ENCODE assay signal across 8 cellular contexts in genomic region chr12:188910-189621, GRCh38. TPM values are rescaled to one million over a fixed set of nuclear protein-coding genes. Genes with fewer than 3 reads are reported as not detected.
DNase-seq lines count a peak whose midpoint lies in the region; ATAC-seq and TF ChIP-seq lines count a peak whose summit lies in the region.

No MANE protein-coding gene starts in this region.

- H3K9me3 ChIP-seq in suprapubic skin: no peaks in the 10 kb centered on the region

- DNase-seq in activated CD4-positive, alpha-beta T cell treated with anti-CD3 and anti-CD28 coated beads for 48 hours: peak; percentile 62
- no peak for DNase-seq in activated CD4-positive, alpha-beta T cell treated with anti-CD3 and anti-CD28 coated beads for 1 hour
- DNase-seq in NCI-H2171 treated with DMSO at 0.1 percent for 48 hours (lab: John Stamatoyannopoulos, UW): peak; percentile 88
- DNase-seq in activated T-cell treated with anti-CD3 and anti-CD28 coated beads, Interleukin-2, amount 50 U/mL, for 72 hours: peak; percentile 59 to 65
- DNase-seq in foreskin fibroblast: peak; percentile 43 to 81
- DNase-seq in natural killer cell treated with Interleukin-12 subunit alpha and Interleukin-12 subunit beta and Interleukin-15 and Interleukin-18, amount 100 ng/mL, for 72 hours (ENCODE audit: low spot score): no peak
- DNase-seq in suprapubic skin (ENCODE audit: low spot score in 2 of 2): no peak

- no peaks in the 10 kb centered on the region for H3K9me3 Mint-ChIP-seq in activated T-cell treated with anti-CD3 and anti-CD28 coated beads, Interleukin-2, amount 50 U/mL, for 72 hours
- H3K9me3 Mint-ChIP-seq in natural killer cell treated with Interleukin-12 subunit alpha and Interleukin-12 subunit beta and Interleukin-15 and Interleukin-18, amount 100 ng/mL, for 72 hours: no peaks in the 10 kb centered on the region

- no peak overlapping the region for H3K27ac Mint-ChIP-seq in activated T-cell treated with anti-CD3 and anti-CD28 coated beads, Interleukin-2, amount 50 U/mL, for 72 hours
- no peak overlapping the region for H3K27ac Mint-ChIP-seq in natural killer cell treated with Interleukin-12 subunit alpha and Interleukin-12 subunit beta and Interleukin-15 and Interleukin-18, amount 100 ng/mL, for 72 hours

- H3K36me3 ChIP-seq in suprapubic skin: no peaks in the 10 kb centered on the region

- H3K27me3 ChIP-seq in suprapubic skin: peaks cover 32% of the 10 kb centered on the region

- H3K27ac ChIP-seq in suprapubic skin: no peak overlapping the region

- H3K4me3 Mint-ChIP-seq in activated T-cell treated with anti-CD3 and anti-CD28 coated beads, Interleukin-2, amount 50 U/mL, for 72 hours: peak overlapping the region; percentile 80 to 87
- peak overlapping the region; percentile 71 for H3K4me3 Mint-ChIP-seq in natural killer cell treated with Interleukin-12 subunit alpha and Interleukin-12 subunit beta and Interleukin-15 and Interleukin-18, amount 100 ng/mL, for 72 hours

- peak; percentile 86 to 90 for ATAC-seq in activated T-cell treated with anti-CD3 and anti-CD28 coated beads, Interleukin-2, amount 50 U/mL, for 72 hours (replicated peaks in 1 of 2)
- peak; percentile 82 to 85 for ATAC-seq in natural killer cell treated with Interleukin-12 subunit alpha and Interleukin-12 subunit beta and Interleukin-15 and Interleukin-18, amount 100 ng/mL, for 72 hours
- ATAC-seq in HG02623 (IDR thresholded peaks at IDR 0.05; ENCODE audit: unreplicated experiment): no peak

- TF ChIP-seq EP300 in suprapubic skin (IDR thresholded peaks at IDR 0.05): no peak

- peak overlapping the region; percentile 37 to 59 for H3K4me3 ChIP-seq in foreskin fibroblast (ENCODE audit: low read depth in 1 of 2, low read length in 2 of 2)
- H3K4me3 ChIP-seq in suprapubic skin: peak overlapping the region; percentile 54

- peaks cover 10% of the 10 kb centered on the region for H3K4me1 ChIP-seq in suprapubic skin

- no peak for TF ChIP-seq POLR2A in suprapubic skin (IDR thresholded peaks at IDR 0.05)

- peaks cover 7% of the 10 kb centered on the region for H3K27me3 Mint-ChIP-seq in activated T-cell treated with anti-CD3 and anti-CD28 coated beads, Interleukin-2, amount 50 U/mL, for 72 hours (ENCODE audit: low read depth)
- H3K27me3 Mint-ChIP-seq in natural killer cell treated with Interleukin-12 subunit alpha and Interleukin-12 subunit beta and Interleukin-15 and Interleukin-18, amount 100 ng/mL, for 72 hours: peaks cover 17 to 24% of the 10 kb centered on the region in 2 donors

- TF ChIP-seq CTCF in foreskin fibroblast (IDR thresholded peaks at IDR 0.05; ENCODE audit: low read depth, low read length): peak; percentile 56
- TF ChIP-seq CTCF in suprapubic skin (IDR thresholded peaks at IDR 0.05): peak; percentile 28 to 91

- 7% methylated on average over 3 of the region's 52 CpGs for WGBS in suprapubic skin

- H3K4me1 Mint-ChIP-seq in activated T-cell treated with anti-CD3 and anti-CD28 coated beads, Interleukin-2, amount 50 U/mL, for 72 hours (ENCODE audit: low read depth): peaks cover 9% of the 10 kb centered on the region
- peaks cover 0 to 3% of the 10 kb centered on the region in 2 donors for H3K4me1 Mint-ChIP-seq in natural killer cell treated with Interleukin-12 subunit alpha and Interleukin-12 subunit beta and Interleukin-15 and Interleukin-18, amount 100 ng/mL, for 72 hours (ENCODE audit: low read depth in 2 of 2)

- H3K36me3 Mint-ChIP-seq in activated T-cell treated with anti-CD3 and anti-CD28 coated beads, Interleukin-2, amount 50 U/mL, for 72 hours (ENCODE audit: insufficient read depth in 2 of 2): no peaks in the 10 kb centered on the region
- no peaks in the 10 kb centered on the region for H3K36me3 Mint-ChIP-seq in natural killer cell treated with Interleukin-12 subunit alpha and Interleukin-12 subunit beta and Interleukin-15 and Interleukin-18, amount 100 ng/mL, for 72 hours

RNA-seq across cellular contexts. Expression of gene SLC6A12, which starts 24.9 kb away (rescaled TPM):
- total RNA-seq in activated T-cell treated with anti-CD3 and anti-CD28 coated beads, Interleukin-2, amount 50 U/mL, for 72 hours: 1 to 10 TPM in 1 of 2 donors, under 1 TPM in 1; 0.70 to 1.3 TPM
- under 1 TPM in 1 of 2 donors, not detected in 1; 0.11 TPM for total RNA-seq in natural killer cell treated with Interleukin-12 subunit alpha and Interleukin-12 subunit beta and Interleukin-15 and Interleukin-18, amount 100 ng/mL, for 72 hours
- total RNA-seq in suprapubic skin: 1 to 10 TPM in 2 of 4 donors, not detected in 2; 3.1 to 6.0 TPM

Comparison
In these comparisons a context has a peak if more than half of its experiments do, and no peak if none do; other contexts are left out.
1. DNase-seq: peak in activated CD4-positive, alpha-beta T cell treated with anti-CD3 and anti-CD28 coated beads for 48 hours (single experiment), NCI-H2171 treated with DMSO at 0.1 percent for 48 hours (single experiment), activated T-cell treated with anti-CD3 and anti-CD28 coated beads, Interleukin-2, amount 50 U/mL, for 72 hours (2 of 2) and foreskin fibroblast (2 of 2); none in activated CD4-positive, alpha-beta T cell treated with anti-CD3 and anti-CD28 coated beads for 1 hour (single experiment), natural killer cell treated with Interleukin-12 subunit alpha and Interleukin-12 subunit beta and Interleukin-15 and Interleukin-18, amount 100 ng/mL, for 72 hours (single experiment) and suprapubic skin (0 of 2).